ENCODE assay signal across 19 cellular contexts in the genomic region with DNA sequence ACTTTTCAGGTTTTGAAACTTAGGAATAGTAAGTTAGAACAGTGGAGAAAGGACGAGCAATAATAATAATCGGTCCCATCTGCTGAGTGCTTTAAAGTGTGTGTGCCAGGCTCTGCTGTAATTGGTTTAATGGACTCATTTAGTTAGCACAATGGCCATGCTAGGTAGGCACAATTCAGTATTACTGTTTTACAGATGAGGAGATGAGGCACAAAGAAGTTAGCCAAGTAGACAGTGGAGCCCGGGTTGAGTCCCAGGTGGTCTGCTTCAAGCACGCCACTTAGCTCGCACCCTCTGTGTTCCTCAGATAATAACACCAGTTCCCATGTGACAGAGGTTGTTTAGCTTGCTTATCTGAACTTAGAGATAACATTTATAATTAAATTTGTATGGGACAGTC.
DNase-seq lines count a peak whose midpoint lies in the region; ATAC-seq and TF ChIP-seq lines count a peak whose summit lies in the region.
"Had no signal": no experiment of that assay in that cellular context is flagged by ENCODE, and none has a peak within 500 bp of the region (broad histone marks: within the 10 kb centered on the region; RNA-seq: fewer than 3 reads in every experiment).

No MANE protein-coding gene starts in this region.

- H3K36me3 ChIP-seq in BE2C: no peaks in the 10 kb centered on the region
- H3K36me3 ChIP-seq: SJCRH30 had no signal

- no peaks in the 10 kb centered on the region for H3K27me3 Mint-ChIP-seq in activated T-helper 17 cell treated with anti-CD3 and anti-CD28 coated beads, Interleukin-2, amount 50 U/mL, for 72 hours
- peaks cover 0 to 4% (median 0%) of the 10 kb centered on the region in 3 donors for H3K27me3 Mint-ChIP-seq in immature natural killer cell (ENCODE audit: low read depth in 3 of 3)
- H3K27me3 Mint-ChIP-seq: T-helper 17 cell had no signal

- no peaks in the 10 kb centered on the region for H3K9me3 ChIP-seq in BE2C
- H3K9me3 ChIP-seq: BLaER1 treated with 17β-estradiol and CSF1 and Interleukin-3, amounts not matched to agents 10 nM and 100 nM had no signal

- no peaks in the 10 kb centered on the region for H3K27me3 ChIP-seq in BE2C
- H3K27me3 ChIP-seq: BLaER1 treated with 17β-estradiol and CSF1 and Interleukin-3, amounts not matched to agents 10 nM and 100 nM; SJCRH30 had no signal

- peak; percentile 57 for DNase-seq in BE2C
- DNase-seq in NCI-H1436 (lab: John Stamatoyannopoulos, UW): peak; percentile 88
- peak; percentile 37 for DNase-seq in NCI-H345 treated with DMSO at 0.1 percent for 48 hours (lab: John Stamatoyannopoulos, UW; ENCODE audit: unreplicated experiment)
- no peak for DNase-seq in immature natural killer cell
- no peak for DNase-seq in LoVo (ENCODE audit: low spot score)
- no peak for DNase-seq in NCI-H82 (lab: John Stamatoyannopoulos, UW)
- DNase-seq: Calu3; CD8-positive, alpha-beta T cell; GOT3; Kasumi-1; MM.1S; NCI-H1092 treated with DMSO at 0.1 percent for 48 hours; NCI-H1930; PC-9; SJCRH30; T-helper 17 cell had no signal

- H3K4me3 Mint-ChIP-seq in activated T-helper 17 cell treated with anti-CD3 and anti-CD28 coated beads, Interleukin-2, amount 50 U/mL, for 72 hours: no peak overlapping the region
- no peak overlapping the region for H3K4me3 Mint-ChIP-seq in immature natural killer cell
- H3K4me3 Mint-ChIP-seq: CD8-positive, alpha-beta T cell; T-helper 17 cell had no signal

- peaks cover 16% of the 10 kb centered on the region for H3K4me1 ChIP-seq in BE2C
- H3K4me1 ChIP-seq: SJCRH30 had no signal

- peak overlapping the region; percentile 44 for H3K27ac Mint-ChIP-seq in activated T-helper 17 cell treated with anti-CD3 and anti-CD28 coated beads, Interleukin-2, amount 50 U/mL, for 72 hours
- no peak overlapping the region for H3K27ac Mint-ChIP-seq in immature natural killer cell
- H3K27ac Mint-ChIP-seq: CD8-positive, alpha-beta T cell had no signal

- no peak overlapping the region for H3K4me3 ChIP-seq in BE2C (ENCODE audit: low read depth, low read length)
- H3K4me3 ChIP-seq: BLaER1 treated with 17β-estradiol and CSF1 and Interleukin-3, amounts not matched to agents 10 nM and 100 nM; GM12878; PC-9; SJCRH30 had no signal

- no peak for ATAC-seq in activated T-helper 17 cell treated with anti-CD3 and anti-CD28 coated beads, Interleukin-2, amount 50 U/mL, for 72 hours (replicated peaks)
- ATAC-seq: CD8-positive, alpha-beta T cell; GM12878; T-helper 17 cell had no signal

- no peaks in the 10 kb centered on the region for H3K9me3 Mint-ChIP-seq in activated T-helper 17 cell treated with anti-CD3 and anti-CD28 coated beads, Interleukin-2, amount 50 U/mL, for 72 hours
- H3K9me3 Mint-ChIP-seq in immature natural killer cell: no peaks in the 10 kb centered on the region
- H3K9me3 Mint-ChIP-seq: CD8-positive, alpha-beta T cell had no signal

- no peak for TF ChIP-seq CTCF in BE2C (IDR thresholded peaks at IDR 0.05; ENCODE audit: low read depth, low read length)

- peaks cover 19% of the 10 kb centered on the region for H3K36me3 Mint-ChIP-seq in activated T-helper 17 cell treated with anti-CD3 and anti-CD28 coated beads, Interleukin-2, amount 50 U/mL, for 72 hours (ENCODE audit: low read depth)
- peaks cover 0 to 3% (median 0%) of the 10 kb centered on the region in 3 donors for H3K36me3 Mint-ChIP-seq in immature natural killer cell

- peaks cover 23% of the 10 kb centered on the region for H3K4me1 Mint-ChIP-seq in activated T-helper 17 cell treated with anti-CD3 and anti-CD28 coated beads, Interleukin-2, amount 50 U/mL, for 72 hours
- H3K4me1 Mint-ChIP-seq in immature natural killer cell: peaks cover 22 to 60% of the 10 kb centered on the region in 2 donors

Comparison
In these comparisons a context has a peak if more than half of its experiments do, and no peak if none do; other contexts are left out.
1. DNase-seq: peak in BE2C (single experiment), NCI-H1436 (single experiment) and NCI-H345 treated with DMSO at 0.1 percent for 48 hours (single experiment); none in immature natural killer cell (0 of 3), LoVo (single experiment) and NCI-H82 (single experiment).